In genomic region chr2:69798466-69798908, GRCh38 we compare ENCODE assay signal across 8 cellular contexts. TPM values are rescaled to one million over a fixed set of nuclear protein-coding genes. Genes with fewer than 3 reads are reported as not detected.
DNase-seq lines count a peak whose midpoint lies in the region; ATAC-seq and TF ChIP-seq lines count a peak whose summit lies in the region.

No MANE protein-coding gene starts in this region.

- H3K4me3 ChIP-seq in HUES48 (ENCODE audit: low read depth, low read length), result no peak overlapping the region

- H3K36me3 Mint-ChIP-seq in natural killer cell treated with Interleukin-12 subunit alpha and Interleukin-12 subunit beta and Interleukin-15 and Interleukin-18, amount 100 ng/mL, for 72 hours, result no peaks in the 10 kb centered on the region

- H3K27me3 Mint-ChIP-seq in natural killer cell treated with Interleukin-12 subunit alpha and Interleukin-12 subunit beta and Interleukin-15 and Interleukin-18, amount 100 ng/mL, for 72 hours, result no peaks in the 10 kb centered on the region

- no peaks in the 10 kb centered on the region for H3K36me3 ChIP-seq in HUES48 (ENCODE audit: control insufficient read depth, insufficient read depth, low read length)

- CTCF ChIA-PET in HEK293T (lab: Yijun Ruan, JAX), result interaction anchor here (1.0 to 2.0 kb wide), 2 partner anchors 11 to 74 kb away, joined by 3 to 11 read pairs; no protein-coding TSS in a partner anchor

- POLR2A ChIA-PET in HEK293T (lab: Yijun Ruan, JAX), result interaction anchor here (1.4 kb wide), 2 partner anchors 10 to 57 kb away, joined by 5 read pairs; partner anchors contain the start of gene ANXA4

- no peaks in the 10 kb centered on the region for H3K9me3 Mint-ChIP-seq in natural killer cell treated with Interleukin-12 subunit alpha and Interleukin-12 subunit beta and Interleukin-15 and Interleukin-18, amount 100 ng/mL, for 72 hours

- peak in 1 of 2 donors; percentile 24 for ATAC-seq in natural killer cell treated with Interleukin-12 subunit alpha and Interleukin-12 subunit beta and Interleukin-15 and Interleukin-18, amount 100 ng/mL, for 72 hours

- H3K4me3 Mint-ChIP-seq in natural killer cell treated with Interleukin-12 subunit alpha and Interleukin-12 subunit beta and Interleukin-15 and Interleukin-18, amount 100 ng/mL, for 72 hours, result peak overlapping the region; percentile 83

- DNase-seq in EL (peak; percentile 47), ecto neural progenitor cell (ENCODE audit: low spot score) (peak; percentile 54), HEK293T (ENCODE audit: extremely low spot score) (no peak), GF-D8 (lab: John Stamatoyannopoulos, UW) (no peak), HT-29 (ENCODE audit: low spot score) (no peak)
- no peak for DNase-seq in natural killer cell treated with Interleukin-12 subunit alpha and Interleukin-12 subunit beta and Interleukin-15 and Interleukin-18, amount 100 ng/mL, for 72 hours (ENCODE audit: low spot score)
- no peak for DNase-seq in activated CD4-positive, alpha-beta T cell treated with anti-CD3 and anti-CD28 coated beads, Interleukin-2, amount 50 U/mL, for 4 hours

- peaks cover 28 to 34% of the 10 kb centered on the region in 2 donors for H3K4me1 Mint-ChIP-seq in natural killer cell treated with Interleukin-12 subunit alpha and Interleukin-12 subunit beta and Interleukin-15 and Interleukin-18, amount 100 ng/mL, for 72 hours (ENCODE audit: low read depth in 2 of 2)

- peak overlapping the region; percentile 57 for H3K27ac ChIP-seq in HUES48 (ENCODE audit: low read depth, low read length)

- no peak overlapping the region for H3K9ac ChIP-seq in HUES48 (ENCODE audit: low read depth, low read length)

- peaks cover 7% of the 10 kb centered on the region for H3K4me1 ChIP-seq in HUES48 (ENCODE audit: control insufficient read depth, insufficient read depth, low read length)

- peak overlapping the region; percentile 53 to 86 for H3K27ac Mint-ChIP-seq in natural killer cell treated with Interleukin-12 subunit alpha and Interleukin-12 subunit beta and Interleukin-15 and Interleukin-18, amount 100 ng/mL, for 72 hours

- no peaks in the 10 kb centered on the region for H3K27me3 ChIP-seq in HUES48 (ENCODE audit: control insufficient read depth, insufficient read depth, low read length)

- H3K9me3 ChIP-seq in HUES48 (ENCODE audit: control insufficient read depth, insufficient read depth, low read length), result no peaks in the 10 kb centered on the region

TF ChIP-seq in HEK293T, 16 proteins besides CTCF, POLR2A, EP300 and RAD21:
- no peak for TF ChIP-seq NFRKB (IDR thresholded peaks at IDR 0.05)
- TF ChIP-seq HDGF (IDR thresholded peaks at IDR 0.05; ENCODE audit: borderline replicate concordance), result no peak
- no peak for TF ChIP-seq BHLHE40 (IDR thresholded peaks at IDR 0.05; ENCODE audit: borderline replicate concordance)
- TF ChIP-seq PKNOX1 (IDR thresholded peaks at IDR 0.05), result no peak
- no peak for TF ChIP-seq LEF1 (IDR thresholded peaks at IDR 0.05; ENCODE audit: borderline replicate concordance)
- no peak for TF ChIP-seq CTBP1 (IDR thresholded peaks at IDR 0.05; ENCODE audit: borderline replicate concordance)
- TF ChIP-seq ZNF384 (IDR thresholded peaks at IDR 0.05), result no peak
- no peak for TF ChIP-seq L3MBTL2 (conservative IDR thresholded peaks at IDR 0.05)
- no peak for TF ChIP-seq SUZ12 (IDR thresholded peaks at IDR 0.05)
- no peak for TF ChIP-seq FOXK2 (IDR thresholded peaks at IDR 0.05)
- TF ChIP-seq TARDBP (IDR thresholded peaks at IDR 0.05), result no peak
- no peak for TF ChIP-seq FOXA1 (IDR thresholded peaks at IDR 0.05)
- no peak for TF ChIP-seq SP1 (IDR thresholded peaks at IDR 0.05)

RNA-seq across cellular contexts. Expression of gene GMCL1, which starts 31.0 kb away (rescaled TPM):
- total RNA-seq in natural killer cell treated with Interleukin-12 subunit alpha and Interleukin-12 subunit beta and Interleukin-15 and Interleukin-18, amount 100 ng/mL, for 72 hours, result 10 to 100 TPM; 18.6 to 36.7 TPM
- 21.5 and 25.8 TPM in 2 replicates for total RNA-seq in HT-29 (2014; rRNA removed; shearing (Covaris generic))

RNA-seq across cellular contexts. Expression of gene ANXA4, which starts 56.6 kb away (rescaled TPM):
- 10 to 100 TPM; 15.2 to 21.7 TPM for total RNA-seq in natural killer cell treated with Interleukin-12 subunit alpha and Interleukin-12 subunit beta and Interleukin-15 and Interleukin-18, amount 100 ng/mL, for 72 hours
- 460 and 510 TPM in 2 replicates for total RNA-seq in HT-29 (2014; rRNA removed; shearing (Covaris generic))

Comparison
In these comparisons a context has a peak if more than half of its experiments do, and no peak if none do; other contexts are left out.
1. DNase-seq: peak in EL (single experiment) and ecto neural progenitor cell (single experiment); none in natural killer cell treated with Interleukin-12 subunit alpha and Interleukin-12 subunit beta and Interleukin-15 and Interleukin-18, amount 100 ng/mL, for 72 hours (single experiment), HEK293T (single experiment), GF-D8 (single experiment), HT-29 (single experiment) and activated CD4-positive, alpha-beta T cell treated with anti-CD3 and anti-CD28 coated beads, Interleukin-2, amount 50 U/mL, for 4 hours (0 of 2).
2. RNA of gene ANXA4, which starts 56.6 kb away (total RNA-seq): 460 to 510 TPM in HT-29; 15.2 to 21.7 TPM in natural killer cell treated with Interleukin-12 subunit alpha and Interleukin-12 subunit beta and Interleukin-15 and Interleukin-18, amount 100 ng/mL, for 72 hours; every median in the first group is over 10 times any median in the second.